8 cellular contexts compared by ENCODE assay signal in genomic region chr14:89349196-89350008, GRCh38.
DNase-seq lines count a peak whose midpoint lies in the region; ATAC-seq and TF ChIP-seq lines count a peak whose summit lies in the region.

No MANE protein-coding gene starts in this region.

- peak overlapping the region; percentile 71 for H3K27ac ChIP-seq in psoas muscle

- no peak for TF ChIP-seq CTCF in psoas muscle (IDR thresholded peaks at IDR 0.05)

- ATAC-seq in psoas muscle = peak; percentile 93 to 95 (median 94)
- ATAC-seq in HG02938 (IDR thresholded peaks at IDR 0.05; ENCODE audit: unreplicated experiment) = no peak
- ATAC-seq in GM21825 (IDR thresholded peaks at IDR 0.05; ENCODE audit: unreplicated experiment) = no peak
- no peak for ATAC-seq in GM18517 (IDR thresholded peaks at IDR 0.05; ENCODE audit: unreplicated experiment)

- intact Hi-C loops in psoas muscle (cut with DNase I) = no loop called here

- DNase-seq in KBM-7 = peak; percentile 31
- peak; percentile 78 for DNase-seq in NCI-H69 (lab: John Stamatoyannopoulos, UW)
- DNase-seq in fibroblast of the conjunctiva (ENCODE audit: low read depth) = peak; percentile 22
- peak; percentile 66 to 87 for DNase-seq in psoas muscle
- DNase-seq in activated CD4-positive, alpha-beta T cell treated with anti-CD3 and anti-CD28 coated beads for 1 hour = no peak

- no peaks in the 10 kb centered on the region for H3K36me3 ChIP-seq in psoas muscle (ENCODE audit: insufficient read depth in 1 of 2, low read depth in 1 of 2)

- WGBS in psoas muscle, 3 donors = 25 to 52% (median 29%) methylated on average over 8 of the region's 8 CpGs

- H3K27me3 ChIP-seq in psoas muscle (ENCODE audit: insufficient read depth in 3 of 3, low read length in 2 of 3) = no peaks in the 10 kb centered on the region

- peaks cover 45% of the 10 kb centered on the region for H3K4me1 ChIP-seq in psoas muscle

- no peak overlapping the region for H3K4me3 ChIP-seq in psoas muscle

- no peaks in the 10 kb centered on the region for H3K9me3 ChIP-seq in psoas muscle

- in situ Hi-C loops in KBM-7 (cut with MboI; ENCODE audit: low pct_unique_long_range_greater_than_20kb, low sequenced_read_pairs) = no loop called here

Comparison
In these comparisons a context has a peak if more than half of its experiments do, and no peak if none do; other contexts are left out.
1. ATAC-seq: peak in psoas muscle (4 of 4); none in HG02938 (single experiment), GM21825 (single experiment) and GM18517 (single experiment).